In the genomic region with DNA sequence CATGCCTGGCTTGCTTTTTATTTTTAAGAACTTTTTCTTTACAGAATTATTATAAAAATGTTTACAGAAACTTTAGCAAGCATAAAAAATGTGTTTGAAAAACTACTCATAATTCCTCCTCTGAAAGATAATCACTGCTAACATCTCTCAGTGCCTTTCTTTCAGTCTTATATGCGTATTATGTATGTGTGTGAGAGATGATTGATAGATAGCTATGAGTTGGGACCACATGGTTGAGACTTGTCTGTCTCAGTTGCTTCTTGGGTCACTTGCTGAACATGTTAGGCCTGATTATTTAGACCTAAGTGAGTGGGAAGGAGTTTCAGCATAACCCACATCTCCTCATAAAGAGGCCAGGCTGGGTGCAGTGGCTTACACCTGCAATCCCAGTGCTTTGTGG, we compare ENCODE assay signal across 23 cellular contexts. TPM values are rescaled to one million over a fixed set of nuclear protein-coding genes. Genes with fewer than 3 reads are reported as not detected.
DNase-seq lines count a peak whose midpoint lies in the region; ATAC-seq and TF ChIP-seq lines count a peak whose summit lies in the region.
"Had no signal": no experiment of that assay in that cellular context is flagged by ENCODE, and none has a peak within 500 bp of the region (broad histone marks: within the 10 kb centered on the region; RNA-seq: fewer than 3 reads in every experiment).

No MANE protein-coding gene starts in this region.

- no peak for TF ChIP-seq CTCF in activated CD8-positive, alpha-beta T cell treated with anti-CD3 and anti-CD28 coated beads for 36 hours (IDR thresholded peaks at IDR 0.05)
- no peak for TF ChIP-seq CTCF in glutamatergic neuron (IDR thresholded peaks at IDR 0.05; ENCODE audit: partially characterized antibody, unreplicated experiment)

- intact Hi-C loops in activated naive CD4-positive, alpha-beta T cell treated with anti-CD3 and anti-CD28 coated beads for 36 hours (cut with micrococcal nuclease): no loop called here
- intact Hi-C loops in activated CD8-positive, alpha-beta T cell treated with anti-CD3 and anti-CD28 coated beads for 36 hours (cut with micrococcal nuclease): no loop called here

- no peak overlapping the region for H3K4me3 Mint-ChIP-seq in activated naive CD4-positive, alpha-beta T cell treated with anti-CD3 and anti-CD28 coated beads for 36 hours
- H3K4me3 Mint-ChIP-seq in activated CD8-positive, alpha-beta T cell treated with anti-CD3 and anti-CD28 coated beads for 36 hours: no peak overlapping the region
- H3K4me3 Mint-ChIP-seq in glutamatergic neuron (ENCODE audit: unreplicated experiment): no peak overlapping the region
- H3K4me3 Mint-ChIP-seq: nephron had no signal

- CTCF ChIA-PET in activated naive CD4-positive, alpha-beta T cell treated with anti-CD3 and anti-CD28 coated beads for 36 hours (lab: Charles Lee): no interaction called here
- CTCF ChIA-PET in activated CD8-positive, alpha-beta T cell treated with anti-CD3 and anti-CD28 coated beads for 36 hours (lab: Charles Lee): interaction anchor here (1.5 kb wide), 1 partner anchor 70 kb away, joined by 3 read pairs; a partner anchor contains a TSS

- no peak for ATAC-seq in activated naive CD4-positive, alpha-beta T cell treated with anti-CD3 and anti-CD28 coated beads, Interleukin-2, amount 50 U/mL, for 72 hours
- no peak for ATAC-seq in activated CD8-positive, alpha-beta T cell treated with anti-CD3 and anti-CD28 coated beads for 36 hours
- no peak for ATAC-seq in HG02763 (IDR thresholded peaks at IDR 0.05; ENCODE audit: unreplicated experiment)
- ATAC-seq: foreskin keratinocyte; left lung; Panc1; sciatic nerve; stimulated activated naive CD8-positive, alpha-beta T cell treated with anti-CD3 and anti-CD28 coated beads, Interleukin-15, Interleukin-2, amounts not matched to agents 100 U/mL and 50 U/mL, for 24 hours had no signal

- no peaks in the 10 kb centered on the region for H3K9me3 Mint-ChIP-seq in activated naive CD4-positive, alpha-beta T cell treated with anti-CD3 and anti-CD28 coated beads, Interleukin-2, amount 50 U/mL, for 72 hours
- no peaks in the 10 kb centered on the region for H3K9me3 Mint-ChIP-seq in activated naive CD4-positive, alpha-beta T cell treated with anti-CD3 and anti-CD28 coated beads for 36 hours
- H3K9me3 Mint-ChIP-seq in activated CD8-positive, alpha-beta T cell treated with anti-CD3 and anti-CD28 coated beads for 36 hours: no peaks in the 10 kb centered on the region
- peaks cover 18% of the 10 kb centered on the region for H3K9me3 Mint-ChIP-seq in glutamatergic neuron (ENCODE audit: unreplicated experiment)
- H3K9me3 Mint-ChIP-seq: nephron had no signal

- H3K27ac Mint-ChIP-seq in activated naive CD4-positive, alpha-beta T cell treated with anti-CD3 and anti-CD28 coated beads, Interleukin-2, amount 50 U/mL, for 72 hours: peak overlapping the region; percentile 50 to 90
- H3K27ac Mint-ChIP-seq in activated naive CD4-positive, alpha-beta T cell treated with anti-CD3 and anti-CD28 coated beads for 36 hours: no peak overlapping the region
- peak overlapping the region; percentile 16 for H3K27ac Mint-ChIP-seq in activated CD8-positive, alpha-beta T cell treated with anti-CD3 and anti-CD28 coated beads for 36 hours
- H3K27ac Mint-ChIP-seq in glutamatergic neuron (ENCODE audit: unreplicated experiment): peak overlapping the region; percentile 59

- no peaks in the 10 kb centered on the region for H3K36me3 Mint-ChIP-seq in activated naive CD4-positive, alpha-beta T cell treated with anti-CD3 and anti-CD28 coated beads, Interleukin-2, amount 50 U/mL, for 72 hours
- H3K36me3 Mint-ChIP-seq in activated naive CD4-positive, alpha-beta T cell treated with anti-CD3 and anti-CD28 coated beads for 36 hours (ENCODE audit: low read depth): peaks cover 16% of the 10 kb centered on the region
- peaks cover 26% of the 10 kb centered on the region for H3K36me3 Mint-ChIP-seq in activated CD8-positive, alpha-beta T cell treated with anti-CD3 and anti-CD28 coated beads for 36 hours (ENCODE audit: low read depth)
- peaks cover 5% of the 10 kb centered on the region for H3K36me3 Mint-ChIP-seq in glutamatergic neuron (ENCODE audit: unreplicated experiment)

- POLR2A ChIA-PET in activated CD8-positive, alpha-beta T cell treated with anti-CD3 and anti-CD28 coated beads for 36 hours (lab: Charles Lee): interaction anchor here (1.4 kb wide), 1 partner anchor 9 kb away, joined by 3 read pairs; no protein-coding TSS in a partner anchor

- no peaks in the 10 kb centered on the region for H3K27me3 Mint-ChIP-seq in activated naive CD4-positive, alpha-beta T cell treated with anti-CD3 and anti-CD28 coated beads for 36 hours (ENCODE audit: low read depth)
- no peaks in the 10 kb centered on the region for H3K27me3 Mint-ChIP-seq in activated CD8-positive, alpha-beta T cell treated with anti-CD3 and anti-CD28 coated beads for 36 hours
- H3K27me3 Mint-ChIP-seq in glutamatergic neuron (ENCODE audit: unreplicated experiment): peaks cover 13% of the 10 kb centered on the region

- no peak for DNase-seq in activated naive CD4-positive, alpha-beta T cell treated with anti-CD3 and anti-CD28 coated beads, Interleukin-2, amount 50 U/mL, for 72 hours (ENCODE audit: low spot score in 2 of 2)
- no peak for DNase-seq in activated naive CD4-positive, alpha-beta T cell treated with anti-CD3 and anti-CD28 coated beads for 36 hours
- DNase-seq in activated CD8-positive, alpha-beta T cell treated with anti-CD3 and anti-CD28 coated beads for 36 hours: no peak
- no peak for DNase-seq in glutamatergic neuron
- DNase-seq in superior temporal gyrus (ENCODE audit: extremely low spot score): peak; percentile 51
- DNase-seq in COR-L47 (lab: John Stamatoyannopoulos, UW): no peak
- no peak for DNase-seq in NCI-H1417 treated with DMSO at 0.1 percent for 48 hours (lab: John Stamatoyannopoulos, UW)
- DNase-seq: activated CD4-positive, alpha-beta T cell treated with anti-CD3 and anti-CD28 coated beads, Interleukin-2, amount 50 U/mL, for 48 hours; activated naive CD4-positive, alpha-beta T cell; activated T-cell treated with anti-CD3 and anti-CD28 coated beads for 4 hours; effector CD8-positive, alpha-beta T cell; foreskin keratinocyte; left lung; NCI-H1092; NCI-H187 treated with DMSO at 0.1 percent for 48 hours; NCI-H526; posterior cingulate gyrus; SIG-M5; stimulated activated naive CD8-positive, alpha-beta T cell treated with anti-CD3 and anti-CD28 coated beads, Interleukin-15, Interleukin-2, amounts not matched to agents 100 U/mL and 50 U/mL, for 24 hours had no signal

- H3K4me1 Mint-ChIP-seq in activated naive CD4-positive, alpha-beta T cell treated with anti-CD3 and anti-CD28 coated beads for 36 hours (ENCODE audit: low read depth): peaks cover 4% of the 10 kb centered on the region
- H3K4me1 Mint-ChIP-seq in activated CD8-positive, alpha-beta T cell treated with anti-CD3 and anti-CD28 coated beads for 36 hours (ENCODE audit: low read depth): no peaks in the 10 kb centered on the region
- H3K4me1 Mint-ChIP-seq in glutamatergic neuron (ENCODE audit: low read depth, unreplicated experiment): peaks cover 40% of the 10 kb centered on the region

RNA-seq across cellular contexts. Expression of a gene that starts 11.1 kb away (rescaled TPM):
- 1 to 10 TPM in 1 of 2 donors, not detected in 1; 1.4 TPM for total RNA-seq in activated naive CD4-positive, alpha-beta T cell treated with anti-CD3 and anti-CD28 coated beads, Interleukin-2, amount 50 U/mL, for 72 hours
- total RNA-seq in activated naive CD4-positive, alpha-beta T cell treated with anti-CD3 and anti-CD28 coated beads for 36 hours: 1 to 10 TPM; 1.1 to 1.4 TPM
- 1 to 10 TPM; 3.8 to 4.3 TPM for total RNA-seq in activated CD8-positive, alpha-beta T cell treated with anti-CD3 and anti-CD28 coated beads for 36 hours
- total RNA-seq in glutamatergic neuron (ENCODE audit: unreplicated experiment): 10.2 TPM
